In genomic region chr14:50631408-50631821, GRCh38 we compare ENCODE assay signal across 16 cellular contexts.
"Had no signal": no experiment of that assay in that cellular context is flagged by ENCODE, and none has a peak within 500 bp of the region (broad histone marks: within the 10 kb centered on the region; RNA-seq: fewer than 3 reads in every experiment).

No MANE protein-coding gene starts in this region.

- DNase-seq: activated CD4-positive, alpha-beta memory T cell treated with anti-CD3 and anti-CD28 coated beads for 36 hours; activated gamma-delta T cell treated with Interleukin-2 at 50 U/mL for 16 hours; activated naive CD8-positive, alpha-beta T cell treated with anti-CD3 and anti-CD28 coated beads for 36 hours; activated T-cell treated with anti-CD3 and anti-CD28 coated beads, Interleukin-2, amount 50 U/mL, for 4 hours; anterior cingulate cortex; cortex of kidney; foreskin fibroblast; glutamatergic neuron; immature natural killer cell; left colon; mammary epithelial cell; natural killer cell; sigmoid colon; stimulated activated CD4-positive, alpha-beta T cell treated with anti-CD3 and anti-CD28 coated beads, Interleukin-2, amount 100 ng/mL, for 24 hours; stimulated activated naive CD4-positive, alpha-beta T cell; T-helper 9 cell had no signal

- H3K27ac Mint-ChIP-seq: activated CD4-positive, alpha-beta memory T cell treated with anti-CD3 and anti-CD28 coated beads for 36 hours; activated naive CD8-positive, alpha-beta T cell treated with anti-CD3 and anti-CD28 coated beads for 36 hours; immature natural killer cell; natural killer cell had no signal

- H3K36me3 Mint-ChIP-seq: activated CD4-positive, alpha-beta memory T cell treated with anti-CD3 and anti-CD28 coated beads for 36 hours; immature natural killer cell; natural killer cell had no signal

- H3K27me3 Mint-ChIP-seq: activated CD4-positive, alpha-beta memory T cell treated with anti-CD3 and anti-CD28 coated beads for 36 hours; activated naive CD8-positive, alpha-beta T cell treated with anti-CD3 and anti-CD28 coated beads for 36 hours had no signal

- H3K4me3 Mint-ChIP-seq: activated CD4-positive, alpha-beta memory T cell treated with anti-CD3 and anti-CD28 coated beads for 36 hours; activated naive CD8-positive, alpha-beta T cell treated with anti-CD3 and anti-CD28 coated beads for 36 hours; activated T-cell treated with anti-CD3 and anti-CD28 coated beads, Interleukin-2, amount 50 U/mL, for 4 hours; immature natural killer cell; natural killer cell had no signal

- H3K27me3 ChIP-seq: sigmoid colon had no signal

- H3K9me3 Mint-ChIP-seq: activated CD4-positive, alpha-beta memory T cell treated with anti-CD3 and anti-CD28 coated beads for 36 hours; activated naive CD8-positive, alpha-beta T cell treated with anti-CD3 and anti-CD28 coated beads for 36 hours; activated T-cell treated with anti-CD3 and anti-CD28 coated beads, Interleukin-2, amount 50 U/mL, for 4 hours; immature natural killer cell; natural killer cell had no signal

- H3K4me1 Mint-ChIP-seq: activated naive CD8-positive, alpha-beta T cell treated with anti-CD3 and anti-CD28 coated beads for 36 hours; immature natural killer cell; natural killer cell had no signal

- H3K27ac ChIP-seq: sigmoid colon had no signal

- ATAC-seq: activated T-cell treated with anti-CD3 and anti-CD28 coated beads, Interleukin-2, amount 50 U/mL, for 4 hours; left colon; natural killer cell had no signal

- H3K4me1 ChIP-seq: sigmoid colon had no signal

- H3K4me3 ChIP-seq: sigmoid colon had no signal

- H3K9me3 ChIP-seq: sigmoid colon had no signal
